ENCODE assay signal across 1 cellular context in the genomic region with DNA sequence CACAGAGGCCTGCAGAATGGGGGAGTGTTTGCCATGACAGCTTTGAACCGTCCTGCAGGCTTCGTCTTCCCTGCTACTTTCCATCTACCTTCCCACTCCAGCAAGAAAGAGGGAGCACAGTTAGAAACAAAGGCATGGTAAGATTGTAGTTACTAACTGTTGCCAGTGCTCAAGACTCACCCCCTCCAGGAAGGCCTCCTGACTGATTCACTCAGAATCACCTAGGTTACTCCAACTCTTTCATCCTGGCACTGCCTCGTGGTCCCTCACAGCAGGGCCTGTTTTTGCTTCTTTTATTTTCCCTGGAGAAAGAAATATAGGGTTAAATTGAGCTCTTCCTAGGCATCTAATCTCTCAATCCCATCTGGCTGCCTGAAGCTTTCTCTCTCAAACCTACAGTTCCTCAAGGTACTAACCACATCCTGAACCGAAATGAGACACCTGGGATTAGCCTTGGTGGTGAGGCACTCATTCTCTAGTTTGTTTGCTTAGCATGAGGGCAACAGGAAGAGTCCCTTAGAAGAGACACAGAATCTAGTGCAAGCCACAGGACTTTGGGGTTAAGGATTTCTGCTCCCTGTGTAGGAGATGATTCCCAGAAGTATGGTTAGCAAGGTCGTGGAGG.
TF ChIP-seq lines count a peak whose summit lies in the region.

No MANE protein-coding gene starts in this region.

TF ChIP-seq in GM23338, 12 proteins besides CTCF, POLR2A, EP300 and RAD21:
- TF ChIP-seq, protein P1, sequence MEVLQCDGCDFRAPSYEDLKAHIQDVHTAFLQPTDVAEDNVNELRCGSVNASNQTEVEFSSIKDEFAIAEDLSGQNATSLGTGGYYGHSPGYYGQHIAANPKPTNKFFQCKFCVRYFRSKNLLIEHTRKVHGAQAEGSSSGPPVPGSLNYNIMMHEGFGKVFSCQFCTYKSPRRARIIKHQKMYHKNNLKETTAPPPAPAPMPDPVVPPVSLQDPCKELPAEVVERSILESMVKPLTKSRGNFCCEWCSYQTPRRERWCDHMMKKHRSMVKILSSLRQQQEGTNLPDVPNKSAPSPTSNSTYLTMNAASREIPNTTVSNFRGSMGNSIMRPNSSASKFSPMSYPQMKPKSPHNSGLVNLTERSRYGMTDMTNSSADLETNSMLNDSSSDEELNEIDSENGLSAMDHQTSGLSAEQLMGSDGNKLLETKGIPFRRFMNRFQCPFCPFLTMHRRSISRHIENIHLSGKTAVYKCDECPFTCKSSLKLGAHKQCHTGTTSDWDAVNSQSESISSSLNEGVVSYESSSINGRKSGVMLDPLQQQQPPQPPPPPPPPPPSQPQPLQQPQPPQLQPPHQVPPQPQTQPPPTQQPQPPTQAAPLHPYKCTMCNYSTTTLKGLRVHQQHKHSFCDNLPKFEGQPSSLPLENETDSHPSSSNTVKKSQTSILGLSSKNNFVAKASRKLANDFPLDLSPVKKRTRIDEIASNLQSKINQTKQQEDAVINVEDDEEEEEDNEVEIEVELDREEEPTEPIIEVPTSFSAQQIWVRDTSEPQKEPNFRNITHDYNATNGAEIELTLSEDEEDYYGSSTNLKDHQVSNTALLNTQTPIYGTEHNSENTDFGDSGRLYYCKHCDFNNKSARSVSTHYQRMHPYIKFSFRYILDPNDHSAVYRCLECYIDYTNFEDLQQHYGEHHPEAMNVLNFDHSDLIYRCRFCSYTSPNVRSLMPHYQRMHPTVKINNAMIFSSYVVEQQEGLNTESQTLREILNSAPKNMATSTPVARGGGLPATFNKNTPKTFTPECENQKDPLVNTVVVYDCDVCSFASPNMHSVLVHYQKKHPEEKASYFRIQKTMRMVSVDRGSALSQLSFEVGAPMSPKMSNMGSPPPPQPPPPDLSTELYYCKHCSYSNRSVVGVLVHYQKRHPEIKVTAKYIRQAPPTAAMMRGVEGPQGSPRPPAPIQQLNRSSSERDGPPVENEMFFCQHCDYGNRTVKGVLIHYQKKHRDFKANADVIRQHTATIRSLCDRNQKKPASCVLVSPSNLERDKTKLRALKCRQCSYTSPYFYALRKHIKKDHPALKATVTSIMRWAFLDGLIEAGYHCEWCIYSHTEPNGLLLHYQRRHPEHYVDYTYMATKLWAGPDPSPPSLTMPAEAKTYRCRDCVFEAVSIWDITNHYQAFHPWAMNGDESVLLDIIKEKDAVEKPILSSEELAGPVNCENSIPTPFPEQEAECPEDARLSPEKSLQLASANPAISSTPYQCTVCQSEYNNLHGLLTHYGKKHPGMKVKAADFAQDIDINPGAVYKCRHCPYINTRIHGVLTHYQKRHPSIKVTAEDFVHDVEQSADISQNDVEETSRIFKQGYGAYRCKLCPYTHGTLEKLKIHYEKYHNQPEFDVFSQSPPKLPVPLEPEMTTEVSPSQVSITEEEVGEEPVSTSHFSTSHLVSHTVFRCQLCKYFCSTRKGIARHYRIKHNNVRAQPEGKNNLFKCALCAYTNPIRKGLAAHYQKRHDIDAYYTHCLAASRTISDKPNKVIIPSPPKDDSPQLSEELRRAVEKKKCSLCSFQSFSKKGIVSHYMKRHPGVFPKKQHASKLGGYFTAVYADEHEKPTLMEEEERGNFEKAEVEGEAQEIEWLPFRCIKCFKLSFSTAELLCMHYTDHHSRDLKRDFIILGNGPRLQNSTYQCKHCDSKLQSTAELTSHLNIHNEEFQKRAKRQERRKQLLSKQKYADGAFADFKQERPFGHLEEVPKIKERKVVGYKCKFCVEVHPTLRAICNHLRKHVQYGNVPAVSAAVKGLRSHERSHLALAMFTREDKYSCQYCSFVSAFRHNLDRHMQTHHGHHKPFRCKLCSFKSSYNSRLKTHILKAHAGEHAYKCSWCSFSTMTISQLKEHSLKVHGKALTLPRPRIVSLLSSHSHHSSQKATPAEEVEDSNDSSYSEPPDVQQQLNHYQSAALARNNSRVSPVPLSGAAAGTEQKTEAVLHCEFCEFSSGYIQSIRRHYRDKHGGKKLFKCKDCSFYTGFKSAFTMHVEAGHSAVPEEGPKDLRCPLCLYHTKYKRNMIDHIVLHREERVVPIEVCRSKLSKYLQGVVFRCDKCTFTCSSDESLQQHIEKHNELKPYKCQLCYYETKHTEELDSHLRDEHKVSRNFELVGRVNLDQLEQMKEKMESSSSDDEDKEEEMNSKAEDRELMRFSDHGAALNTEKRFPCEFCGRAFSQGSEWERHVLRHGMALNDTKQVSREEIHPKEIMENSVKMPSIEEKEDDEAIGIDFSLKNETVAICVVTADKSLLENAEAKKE (CRISPR knock-in tag; IDR thresholded peaks at IDR 0.05) = no peak
- no peak for TF ChIP-seq JUNB (IDR thresholded peaks at IDR 0.05; ENCODE audit: unreplicated experiment)
- TF ChIP-seq, protein P2, sequence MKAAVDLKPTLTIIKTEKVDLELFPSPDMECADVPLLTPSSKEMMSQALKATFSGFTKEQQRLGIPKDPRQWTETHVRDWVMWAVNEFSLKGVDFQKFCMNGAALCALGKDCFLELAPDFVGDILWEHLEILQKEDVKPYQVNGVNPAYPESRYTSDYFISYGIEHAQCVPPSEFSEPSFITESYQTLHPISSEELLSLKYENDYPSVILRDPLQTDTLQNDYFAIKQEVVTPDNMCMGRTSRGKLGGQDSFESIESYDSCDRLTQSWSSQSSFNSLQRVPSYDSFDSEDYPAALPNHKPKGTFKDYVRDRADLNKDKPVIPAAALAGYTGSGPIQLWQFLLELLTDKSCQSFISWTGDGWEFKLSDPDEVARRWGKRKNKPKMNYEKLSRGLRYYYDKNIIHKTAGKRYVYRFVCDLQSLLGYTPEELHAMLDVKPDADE (IDR thresholded peaks at IDR 0.05) = no peak
- no peak for TF ChIP-seq EZH2phosphoT487 (IDR thresholded peaks at IDR 0.05; ENCODE audit: unreplicated experiment)
- no peak for TF ChIP-seq ZNF331 (CRISPR knock-in tag; IDR thresholded peaks at IDR 0.05; ENCODE audit: low read depth)
- TF ChIP-seq, protein P3, sequence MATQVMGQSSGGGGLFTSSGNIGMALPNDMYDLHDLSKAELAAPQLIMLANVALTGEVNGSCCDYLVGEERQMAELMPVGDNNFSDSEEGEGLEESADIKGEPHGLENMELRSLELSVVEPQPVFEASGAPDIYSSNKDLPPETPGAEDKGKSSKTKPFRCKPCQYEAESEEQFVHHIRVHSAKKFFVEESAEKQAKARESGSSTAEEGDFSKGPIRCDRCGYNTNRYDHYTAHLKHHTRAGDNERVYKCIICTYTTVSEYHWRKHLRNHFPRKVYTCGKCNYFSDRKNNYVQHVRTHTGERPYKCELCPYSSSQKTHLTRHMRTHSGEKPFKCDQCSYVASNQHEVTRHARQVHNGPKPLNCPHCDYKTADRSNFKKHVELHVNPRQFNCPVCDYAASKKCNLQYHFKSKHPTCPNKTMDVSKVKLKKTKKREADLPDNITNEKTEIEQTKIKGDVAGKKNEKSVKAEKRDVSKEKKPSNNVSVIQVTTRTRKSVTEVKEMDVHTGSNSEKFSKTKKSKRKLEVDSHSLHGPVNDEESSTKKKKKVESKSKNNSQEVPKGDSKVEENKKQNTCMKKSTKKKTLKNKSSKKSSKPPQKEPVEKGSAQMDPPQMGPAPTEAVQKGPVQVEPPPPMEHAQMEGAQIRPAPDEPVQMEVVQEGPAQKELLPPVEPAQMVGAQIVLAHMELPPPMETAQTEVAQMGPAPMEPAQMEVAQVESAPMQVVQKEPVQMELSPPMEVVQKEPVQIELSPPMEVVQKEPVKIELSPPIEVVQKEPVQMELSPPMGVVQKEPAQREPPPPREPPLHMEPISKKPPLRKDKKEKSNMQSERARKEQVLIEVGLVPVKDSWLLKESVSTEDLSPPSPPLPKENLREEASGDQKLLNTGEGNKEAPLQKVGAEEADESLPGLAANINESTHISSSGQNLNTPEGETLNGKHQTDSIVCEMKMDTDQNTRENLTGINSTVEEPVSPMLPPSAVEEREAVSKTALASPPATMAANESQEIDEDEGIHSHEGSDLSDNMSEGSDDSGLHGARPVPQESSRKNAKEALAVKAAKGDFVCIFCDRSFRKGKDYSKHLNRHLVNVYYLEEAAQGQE (IDR thresholded peaks at IDR 0.05; ENCODE audit: unreplicated experiment) = no peak
- TF ChIP-seq CREB1 (CRISPR knock-in tag; IDR thresholded peaks at IDR 0.05; ENCODE audit: low read depth) = no peak
- TF ChIP-seq STAT1 (IDR thresholded peaks at IDR 0.05; ENCODE audit: unreplicated experiment) = no peak
- TF ChIP-seq POLR2AphosphoS5 (IDR thresholded peaks at IDR 0.05; ENCODE audit: low read depth) = no peak
- TF ChIP-seq ZNF114 (CRISPR knock-in tag; IDR thresholded peaks at IDR 0.05) = no peak
- TF ChIP-seq EZH2 (IDR thresholded peaks at IDR 0.05; ENCODE audit: low read depth, unreplicated experiment) = no peak
- TF ChIP-seq NANOG (IDR thresholded peaks at IDR 0.05; ENCODE audit: borderline replicate concordance) = no peak
